ENCODE assay signal across 1 cellular context in the genomic region with DNA sequence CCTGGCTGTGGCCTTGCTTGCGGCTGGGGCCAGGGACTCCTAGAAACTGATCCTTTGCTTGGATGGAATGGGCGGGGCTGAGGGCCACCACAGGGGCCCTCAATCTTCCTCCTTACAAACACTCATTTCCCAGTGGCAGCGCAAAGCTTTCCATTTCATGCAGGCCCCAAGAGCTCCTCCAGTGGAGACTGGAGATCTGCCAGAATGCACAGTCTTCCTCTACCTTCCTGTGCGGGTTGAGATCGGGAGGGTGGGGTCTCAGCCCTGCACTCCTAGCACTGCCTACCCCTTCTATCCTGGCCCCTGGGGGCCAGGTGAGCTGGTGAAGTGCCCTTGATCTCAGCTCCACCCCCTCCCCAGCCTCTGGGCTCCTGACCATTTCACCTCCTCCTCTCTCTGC.
TF ChIP-seq lines count a peak whose summit lies in the region.

No MANE protein-coding gene starts in this region.

TF ChIP-seq in GM23338, 12 proteins besides CTCF, POLR2A, EP300 and RAD21:
- TF ChIP-seq EZH2 (IDR thresholded peaks at IDR 0.05; ENCODE audit: low read depth, unreplicated experiment) = no peak
